Comparison of ENCODE assay signal across 9 cellular contexts in genomic region chr17:32264823-32265191, GRCh38. TPM values are rescaled to one million over a fixed set of nuclear protein-coding genes. Genes with fewer than 3 reads are reported as not detected.
DNase-seq lines count a peak whose midpoint lies in the region; ATAC-seq and TF ChIP-seq lines count a peak whose summit lies in the region.
"Had no signal": no experiment of that assay in that cellular context is flagged by ENCODE, and none has a peak within 500 bp of the region (broad histone marks: within the 10 kb centered on the region; RNA-seq: fewer than 3 reads in every experiment).

No MANE protein-coding gene starts in this region.

- H3K4me1 Mint-ChIP-seq in activated naive CD4-positive, alpha-beta T cell treated with anti-CD3 and anti-CD28 coated beads, Interleukin-2, amount 10 ng/mL, durations not matched to agents 7 days and 5 days: peaks cover 17% of the 10 kb centered on the region
- H3K4me1 Mint-ChIP-seq in activated CD8-positive, alpha-beta T cell treated with anti-CD3 and anti-CD28 coated beads, Interleukin-2, amount 10 ng/mL, durations not matched to agents 7 days and 5 days (ENCODE audit: low read depth): peaks cover 13% of the 10 kb centered on the region

- H3K36me3 Mint-ChIP-seq in activated naive CD4-positive, alpha-beta T cell treated with anti-CD3 and anti-CD28 coated beads, Interleukin-2, amount 10 ng/mL, durations not matched to agents 7 days and 5 days: no peaks in the 10 kb centered on the region
- H3K36me3 Mint-ChIP-seq in activated naive CD4-positive, alpha-beta T cell treated with anti-CD3 and anti-CD28 coated beads, Interleukin-2, amount 50 U/mL, for 72 hours: no peaks in the 10 kb centered on the region
- no peaks in the 10 kb centered on the region for H3K36me3 Mint-ChIP-seq in activated CD8-positive, alpha-beta T cell treated with anti-CD3 and anti-CD28 coated beads, Interleukin-2, amount 10 ng/mL, durations not matched to agents 7 days and 5 days (ENCODE audit: low read depth)

- intact Hi-C loops in lower lobe of right lung (cut with DNase I): no loop called here

- no peaks in the 10 kb centered on the region for H3K36me3 ChIP-seq in lower lobe of right lung
- H3K36me3 ChIP-seq in thoracic aorta: no peaks in the 10 kb centered on the region

- no peaks in the 10 kb centered on the region for H3K9me3 ChIP-seq in lower lobe of right lung
- no peaks in the 10 kb centered on the region for H3K9me3 ChIP-seq in thoracic aorta

- peak overlapping the region; percentile 72 for H3K4me3 Mint-ChIP-seq in activated naive CD4-positive, alpha-beta T cell treated with anti-CD3 and anti-CD28 coated beads, Interleukin-2, amount 10 ng/mL, durations not matched to agents 7 days and 5 days
- H3K4me3 Mint-ChIP-seq in activated CD8-positive, alpha-beta T cell treated with anti-CD3 and anti-CD28 coated beads, Interleukin-2, amount 10 ng/mL, durations not matched to agents 7 days and 5 days: peak overlapping the region; percentile 56

- H3K27me3 Mint-ChIP-seq in activated naive CD4-positive, alpha-beta T cell treated with anti-CD3 and anti-CD28 coated beads, Interleukin-2, amount 10 ng/mL, durations not matched to agents 7 days and 5 days: peaks cover 85% of the 10 kb centered on the region
- H3K27me3 Mint-ChIP-seq in activated CD8-positive, alpha-beta T cell treated with anti-CD3 and anti-CD28 coated beads, Interleukin-2, amount 10 ng/mL, durations not matched to agents 7 days and 5 days (ENCODE audit: low read depth): peaks cover 70% of the 10 kb centered on the region

- H3K4me1 ChIP-seq in lower lobe of right lung (peaks cover 24% of the 10 kb centered on the region), thoracic aorta (ENCODE audit: control insufficient read depth in 1 of 2, low read depth in 2 of 2) (peaks cover 11 to 27% of the 10 kb centered on the region in 2 donors)

- peak overlapping the region; percentile 66 for H3K4me3 ChIP-seq in lower lobe of right lung
- H3K4me3 ChIP-seq in thoracic aorta: peak overlapping the region; percentile 53

- no peak overlapping the region for H3K27ac Mint-ChIP-seq in activated naive CD4-positive, alpha-beta T cell treated with anti-CD3 and anti-CD28 coated beads, Interleukin-2, amount 10 ng/mL, durations not matched to agents 7 days and 5 days
- no peak overlapping the region for H3K27ac Mint-ChIP-seq in activated naive CD4-positive, alpha-beta T cell treated with anti-CD3 and anti-CD28 coated beads, Interleukin-2, amount 50 U/mL, for 72 hours
- no peak overlapping the region for H3K27ac Mint-ChIP-seq in activated CD8-positive, alpha-beta T cell treated with anti-CD3 and anti-CD28 coated beads, Interleukin-2, amount 10 ng/mL, durations not matched to agents 7 days and 5 days

- no peak for ATAC-seq in activated naive CD4-positive, alpha-beta T cell treated with anti-CD3 and anti-CD28 coated beads, Interleukin-2, amount 50 U/mL, for 72 hours
- ATAC-seq in activated CD8-positive, alpha-beta T cell treated with anti-CD3 and anti-CD28 coated beads, Interleukin-2, amount 10 ng/mL, durations not matched to agents 7 days and 5 days: no peak
- no peak for ATAC-seq in lower lobe of right lung
- no peak for ATAC-seq in thoracic aorta (ENCODE audit: insufficient number of reproducible peaks, low FRiP score, low read depth)

- no peaks in the 10 kb centered on the region for H3K9me3 Mint-ChIP-seq in activated naive CD4-positive, alpha-beta T cell treated with anti-CD3 and anti-CD28 coated beads, Interleukin-2, amount 10 ng/mL, durations not matched to agents 7 days and 5 days
- H3K9me3 Mint-ChIP-seq in activated naive CD4-positive, alpha-beta T cell treated with anti-CD3 and anti-CD28 coated beads, Interleukin-2, amount 50 U/mL, for 72 hours: no peaks in the 10 kb centered on the region
- no peaks in the 10 kb centered on the region for H3K9me3 Mint-ChIP-seq in activated CD8-positive, alpha-beta T cell treated with anti-CD3 and anti-CD28 coated beads, Interleukin-2, amount 10 ng/mL, durations not matched to agents 7 days and 5 days (ENCODE audit: insufficient read depth)

- H3K27me3 ChIP-seq in lower lobe of right lung (ENCODE audit: low read depth) (peaks cover 57% of the 10 kb centered on the region), thoracic aorta (replicated peaks; ENCODE audit: insufficient read depth) (no peaks in the 10 kb centered on the region)

- POLR2A ChIA-PET in activated CD8-positive, alpha-beta T cell treated with anti-CD3 and anti-CD28 coated beads, Interleukin-2, amount 10 ng/mL, durations not matched to agents 7 days and 5 days (lab: Charles Lee): no interaction called here

- TF ChIP-seq CTCF in lower lobe of right lung (IDR thresholded peaks at IDR 0.05): no peak
- TF ChIP-seq CTCF in thoracic aorta (IDR thresholded peaks at IDR 0.05): no peak

- H3K27ac ChIP-seq in lower lobe of right lung (no peak overlapping the region), thoracic aorta (no peak overlapping the region)

- CTCF ChIA-PET in activated naive CD4-positive, alpha-beta T cell treated with anti-CD3 and anti-CD28 coated beads, Interleukin-2, amount 10 ng/mL, durations not matched to agents 7 days and 5 days (lab: Charles Lee): no interaction called here
- CTCF ChIA-PET in activated CD8-positive, alpha-beta T cell treated with anti-CD3 and anti-CD28 coated beads, Interleukin-2, amount 10 ng/mL, durations not matched to agents 7 days and 5 days (lab: Charles Lee): interaction anchor here (1.0 kb wide), 1 partner anchor 67 kb away, joined by 3 read pairs; no protein-coding TSS in a partner anchor

- DNase-seq in activated naive CD4-positive, alpha-beta T cell treated with anti-CD3 and anti-CD28 coated beads, Interleukin-2, amount 10 ng/mL, durations not matched to agents 7 days and 5 days: no peak
- no peak for DNase-seq in activated naive CD4-positive, alpha-beta T cell treated with anti-CD3 and anti-CD28 coated beads, Interleukin-2, amount 50 U/mL, for 72 hours (ENCODE audit: low spot score in 2 of 2)
- DNase-seq in activated CD8-positive, alpha-beta T cell treated with anti-CD3 and anti-CD28 coated beads, Interleukin-2, amount 10 ng/mL, durations not matched to agents 7 days and 5 days: no peak
- DNase-seq in lower lobe of right lung (peak; percentile 37), thoracic aorta (ENCODE audit: low spot score) (no peak), hepatic stellate cell (ENCODE audit: low spot score) (no peak), SKM-1 treated with dmso at 0.1 percent for 144 hours (lab: John Stamatoyannopoulos, UW; ENCODE audit: unreplicated experiment) (no peak)
- no peak for DNase-seq in effector CD4-positive, alpha-beta T cell
- DNase-seq: activated CD4-positive, alpha-beta T cell treated with anti-CD3 and anti-CD28 coated beads for 48 hours had no signal

RNA-seq across cellular contexts. Expression of gene RHBDL3, which starts 0.8 kb away (rescaled TPM):
- total RNA-seq in activated naive CD4-positive, alpha-beta T cell treated with anti-CD3 and anti-CD28 coated beads, Interleukin-2, amount 50 U/mL, for 72 hours: under 1 TPM in 1 of 2 donors, not detected in 1; 0.14 TPM
- 1 to 10 TPM in 1 of 2 experiments, under 1 TPM in 1; 0.82 to 1.0 TPM for total RNA-seq in activated CD8-positive, alpha-beta T cell treated with anti-CD3 and anti-CD28 coated beads, Interleukin-2, amount 10 ng/mL, durations not matched to agents 7 days and 5 days
- total RNA-seq in lower lobe of right lung (0.18 TPM), thoracic aorta (under 1 TPM in 1 of 2 donors, not detected in 1; 0.63 TPM)
